Comparison of ENCODE assay signal across 19 cellular contexts in the genomic region with DNA sequence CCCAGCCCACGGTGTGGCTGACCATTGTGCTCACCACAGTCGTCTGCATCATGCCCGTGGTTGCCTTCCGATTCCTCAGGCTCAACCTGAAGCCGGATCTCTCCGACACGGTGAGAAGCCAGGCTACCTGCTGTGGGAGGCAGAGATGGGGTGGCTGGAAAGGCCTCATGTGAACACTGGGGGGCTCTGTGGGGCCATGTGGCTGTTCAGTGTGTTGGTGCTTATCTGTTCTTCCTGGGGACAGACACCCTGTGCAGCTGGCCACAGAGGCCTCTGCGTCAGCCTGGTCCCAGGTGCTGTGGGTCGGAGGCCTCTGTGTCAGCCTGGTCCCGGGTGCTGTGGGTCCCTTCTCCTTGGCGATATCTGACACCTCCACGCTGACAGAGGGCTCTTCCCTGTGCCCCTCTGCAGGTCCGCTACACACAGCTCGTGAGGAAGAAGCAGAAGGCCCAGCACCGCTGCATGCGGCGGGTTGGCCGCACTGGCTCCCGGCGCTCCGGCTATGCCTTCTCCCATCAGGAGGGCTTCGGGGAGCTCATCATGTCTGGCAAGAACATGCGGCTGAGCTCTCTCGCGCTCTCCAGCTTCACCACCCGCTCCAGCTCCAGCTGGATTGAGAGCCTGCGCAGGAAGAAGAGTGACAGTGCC. TPM values are rescaled to one million over a fixed set of nuclear protein-coding genes. Genes with fewer than 3 reads are reported as not detected.
A peak's percentile ranks its signal among the peaks of the same experiment; 100 is the strongest.
DNase-seq lines count a peak whose midpoint lies in the region; ATAC-seq, FAIRE-seq and TF ChIP-seq lines count a peak whose summit lies in the region.
"Had no signal": no experiment of that assay in that cellular context is flagged by ENCODE, and none has a peak within 500 bp of the region (broad histone marks: within the 10 kb centered on the region; RNA-seq: fewer than 3 reads in every experiment).

No MANE protein-coding gene starts in this region.

- H3K9me3 Mint-ChIP-seq in CD8-positive, alpha-beta T cell, result no peaks in the 10 kb centered on the region
- H3K9me3 Mint-ChIP-seq in activated T-helper 2 cell treated with anti-CD3 and anti-CD28 coated beads, Interferon-gamma antibody, Interleukin-2, Interleukin-4, amounts not matched to agents 10 μg/mL and 5 μg/mL and 100 μg/mL, durations not matched to agents 14 hours and 24 hours and 36 hours, result no peaks in the 10 kb centered on the region
- H3K9me3 Mint-ChIP-seq: naive B cell had no signal

- no peak overlapping the region for H3K4me2 ChIP-seq in A549

- 92% methylated on average over 18 of the region's 27 CpGs for WGBS in A549 (ENCODE audit: missing lambda C conversion rate)

- H3K4me3 ChIP-seq in A549 (no peak overlapping the region), NB4 (ENCODE audit: low read depth, low read length) (no peak overlapping the region), dorsolateral prefrontal cortex (no peak overlapping the region)
- H3K4me3 ChIP-seq in CD8-positive, alpha-beta T cell (ENCODE audit: low read depth, low read length), result no peak overlapping the region
- H3K4me3 ChIP-seq: adrenal gland, sigmoid colon had no signal

- peak; percentile 42 to 44; a peak in 4 of 5 replicates for TF ChIP-seq RAD21 in A549 (conservative IDR thresholded peaks at IDR 0.05 in 1 of 2, IDR thresholded peaks at IDR 0.05 in 1 of 2)

- FAIRE-seq in A549 (lab: Jason Lieb, UNC) (no peak), D721Med (lab: Jason Lieb, UNC) (no peak)
- FAIRE-seq: kidney had no signal

- H3K4me1 ChIP-seq in A549, result peaks cover 2% of the 10 kb centered on the region; the same call in 1 of the 3 replicates
- peaks cover 59% of the 10 kb centered on the region for H3K4me1 ChIP-seq in CD8-positive, alpha-beta T cell (ENCODE audit: insufficient read depth, low read length)

- H3K9me3 ChIP-seq in A549, result no peaks in the 10 kb centered on the region
- no peaks in the 10 kb centered on the region for H3K9me3 ChIP-seq in CD8-positive, alpha-beta T cell (ENCODE audit: low read length)
- H3K9me3 ChIP-seq: adrenal gland, sigmoid colon had no signal

- CTCF ChIA-PET in A549 (lab: Yijun Ruan, JAX), result interaction anchor here (1.0 to 22.0 kb wide), 7 partner anchors 9 to 197 kb away, joined by 3 to 268 read pairs (median 3); partner anchors contain the start of genes AQP10, ATP8B2 and IL6R
- CTCF ChIA-PET in CD8-positive, alpha-beta T cell (lab: Charles Lee), result interaction anchor here (1.0 to 9.2 kb wide), 5 partner anchors 11 to 93 kb away, joined by 3 to 184 read pairs (median 4); partner anchors contain the start of genes ATP8B2 and IL6R

- H3K36me3 Mint-ChIP-seq in CD8-positive, alpha-beta T cell, result peaks cover 68% of the 10 kb centered on the region
- H3K36me3 Mint-ChIP-seq in activated T-helper 2 cell treated with anti-CD3 and anti-CD28 coated beads, Interferon-gamma antibody, Interleukin-2, Interleukin-4, amounts not matched to agents 10 μg/mL and 5 μg/mL and 100 μg/mL, durations not matched to agents 14 hours and 24 hours and 36 hours (ENCODE audit: low read depth), result peaks cover 61% of the 10 kb centered on the region

- intact Hi-C loops in CD8-positive, alpha-beta T cell (cut with DNase I, micrococcal nuclease), result no loop called here
- intact Hi-C loops in dorsolateral prefrontal cortex (cut with DNase I) (loop anchor here in 1 of 2 donors (5.0 kb wide), 1 partner anchor 119 kb away; no protein-coding TSS in a partner anchor), posterior vena cava (cut with DNase I) (no loop called here)
- intact Hi-C loops in activated T-helper 2 cell treated with anti-CD3 and anti-CD28 coated beads, Interferon-gamma antibody, Interleukin-2, Interleukin-4, amounts not matched to agents 10 μg/mL and 5 μg/mL and 100 μg/mL, durations not matched to agents 14 hours and 24 hours and 36 hours (cut with micrococcal nuclease), result no loop called here

- DNase-seq in A549 (ENCODE audit: low read depth in 1 of 2, low spot score in 1 of 2), result peak in 1 of 2 experiments; percentile 24
- no peak for DNase-seq in CD8-positive, alpha-beta T cell
- DNase-seq in NB4 (ENCODE audit: low read depth), result peak; percentile 62
- DNase-seq in dorsolateral prefrontal cortex, result peak in 2 of 10 donors; percentile 34 to 39
- no peak for DNase-seq in D721Med (ENCODE audit: insufficient read length, low spot score)
- DNase-seq in NCI-H446 treated with DMSO at 0.1 percent for 48 hours (lab: John Stamatoyannopoulos, UW), result no peak
- DNase-seq in activated T-helper 2 cell treated with anti-CD3 and anti-CD28 coated beads, Interferon-gamma antibody, Interleukin-2, Interleukin-4, amounts not matched to agents 10 μg/mL and 5 μg/mL and 100 μg/mL, durations not matched to agents 14 hours and 24 hours and 36 hours (ENCODE audit: low spot score), result no peak
- DNase-seq in posterior vena cava (ENCODE audit: low spot score), result no peak
- DNase-seq: adrenal gland, COR-L47, foreskin fibroblast, naive B cell, NCI-H146, sigmoid colon, T-helper 2 cell had no signal

- ATAC-seq in A549, result peak; percentile 38 to 53; a peak in 4 of 6 replicates
- ATAC-seq in CD8-positive, alpha-beta T cell, result no peak

- TF ChIP-seq EP300 in A549 (IDR thresholded peaks at IDR 0.05), result no peak

- no peak overlapping the region for H3K4me3 Mint-ChIP-seq in CD8-positive, alpha-beta T cell
- no peak overlapping the region for H3K4me3 Mint-ChIP-seq in activated T-helper 2 cell treated with anti-CD3 and anti-CD28 coated beads, Interferon-gamma antibody, Interleukin-2, Interleukin-4, amounts not matched to agents 10 μg/mL and 5 μg/mL and 100 μg/mL, durations not matched to agents 14 hours and 24 hours and 36 hours (ENCODE audit: low read depth)
- H3K4me3 Mint-ChIP-seq: naive B cell had no signal

- peak; percentile 20; the same call in 1 of the 3 replicates for TF ChIP-seq CTCF in A549 (IDR thresholded peaks at IDR 0.05)
- no peak for TF ChIP-seq CTCF in CD8-positive, alpha-beta T cell (IDR thresholded peaks at IDR 0.05)
- peak; percentile 43 for TF ChIP-seq CTCF in NB4 (IDR thresholded peaks at IDR 0.05; ENCODE audit: low read depth, low read length)
- TF ChIP-seq CTCF in dorsolateral prefrontal cortex (IDR thresholded peaks at IDR 0.05 in 54 of 56, conservative IDR thresholded peaks at IDR 0.05 in 2 of 56; ENCODE audit: low read depth in 1 of 56, partially characterized antibody in 56 of 56), result peak in 7 of 56 donors; percentile 5 to 37 (median 12)
- TF ChIP-seq CTCF in D721Med (IDR thresholded peaks at IDR 0.05; ENCODE audit: insufficient read depth, missing control alignments), result no peak

- H3K27ac Mint-ChIP-seq in CD8-positive, alpha-beta T cell, result peak overlapping the region; percentile 67
- H3K27ac Mint-ChIP-seq in activated T-helper 2 cell treated with anti-CD3 and anti-CD28 coated beads, Interferon-gamma antibody, Interleukin-2, Interleukin-4, amounts not matched to agents 10 μg/mL and 5 μg/mL and 100 μg/mL, durations not matched to agents 14 hours and 24 hours and 36 hours, result no peak overlapping the region

- H3K27me3 ChIP-seq in CD8-positive, alpha-beta T cell (ENCODE audit: insufficient read depth, low read length), result no peaks in the 10 kb centered on the region
- no peaks in the 10 kb centered on the region for H3K27me3 ChIP-seq in dorsolateral prefrontal cortex
- H3K27me3 ChIP-seq: adrenal gland, sigmoid colon had no signal

- peaks cover 51% of the 10 kb centered on the region for H3K36me3 ChIP-seq in CD8-positive, alpha-beta T cell (ENCODE audit: insufficient read depth, low read length)

- H3K27ac ChIP-seq in A549 (no peak overlapping the region), dorsolateral prefrontal cortex (peak overlapping the region in 39 of 59 donors; percentile 2 to 77 (median 35))
- H3K27ac ChIP-seq in CD8-positive, alpha-beta T cell (ENCODE audit: low read depth, low read length), result no peak overlapping the region

- TF ChIP-seq POLR2A in A549 (IDR thresholded peaks at IDR 0.05; ENCODE audit: low read length) (no peak), NB4 (IDR thresholded peaks at IDR 0.05; ENCODE audit: extremely low read depth, insufficient read length) (no peak)

- POLR2A ChIA-PET in A549 (lab: Yijun Ruan, JAX), result no interaction called here
- POLR2A ChIA-PET in CD8-positive, alpha-beta T cell (lab: Charles Lee), result interaction anchor here (1.1 kb wide), 1 partner anchor 20 kb away, joined by 3 read pairs; no protein-coding TSS in a partner anchor

- H3K27me3 Mint-ChIP-seq in CD8-positive, alpha-beta T cell (ENCODE audit: low read depth), result no peaks in the 10 kb centered on the region
- H3K27me3 Mint-ChIP-seq in activated T-helper 2 cell treated with anti-CD3 and anti-CD28 coated beads, Interferon-gamma antibody, Interleukin-2, Interleukin-4, amounts not matched to agents 10 μg/mL and 5 μg/mL and 100 μg/mL, durations not matched to agents 14 hours and 24 hours and 36 hours (ENCODE audit: low read depth), result peaks cover 1% of the 10 kb centered on the region

- peaks cover 69% of the 10 kb centered on the region for H3K4me1 Mint-ChIP-seq in CD8-positive, alpha-beta T cell (ENCODE audit: low read depth)
- peaks cover 37% of the 10 kb centered on the region for H3K4me1 Mint-ChIP-seq in activated T-helper 2 cell treated with anti-CD3 and anti-CD28 coated beads, Interferon-gamma antibody, Interleukin-2, Interleukin-4, amounts not matched to agents 10 μg/mL and 5 μg/mL and 100 μg/mL, durations not matched to agents 14 hours and 24 hours and 36 hours (ENCODE audit: low read depth)

RNA-seq across cellular contexts. Expression of gene ATP8B2, which starts 23.2 kb away (rescaled TPM):
- polyA plus RNA-seq in A549 (2011; rRNA removed) (12.7 and 17.2 TPM in 2 replicates), A549 (2017; fragmentation: RNase III; extraction: RNeasy Plus Mini Kit Qiagen cat#74134 plus additional on column Dnase treatment) (13.2 to 17.6 TPM (median 17.5 TPM) in 3 replicates)
- 19.2 and 28.5 TPM in 2 replicates for polyA plus RNA-seq in A549 (2012; cell fraction: cytosol; rRNA removed)
- 50.9 and 58.8 TPM in 2 replicates for polyA plus RNA-seq in A549 (2012; cell fraction: nucleus; rRNA removed)
- 15.9 and 26.7 TPM in 2 replicates for polyA minus RNA-seq in A549 (2011; rRNA and poly(A)+ RNA removed)
- 10 to 100 TPM; 51.1 to 58.4 TPM for total RNA-seq in CD8-positive, alpha-beta T cell
- total RNA-seq in dorsolateral prefrontal cortex (10 to 100 TPM; 28.2 to 80.0 (median 45.7) TPM), posterior vena cava (100 to 1,000 TPM; 130 to 153 TPM)
- total RNA-seq in activated T-helper 2 cell treated with anti-CD3 and anti-CD28 coated beads, Interferon-gamma antibody, Interleukin-2, Interleukin-4, amounts not matched to agents 10 μg/mL and 5 μg/mL and 100 μg/mL, durations not matched to agents 14 hours and 24 hours and 36 hours, result 44.0 and 47.0 TPM in 2 replicates

RNA-seq across cellular contexts. Expression of gene AQP10, which starts 27.7 kb away (rescaled TPM):
- polyA plus RNA-seq in A549 (2011; rRNA removed) (not detected in 2 replicates), A549 (2017; fragmentation: RNase III; extraction: RNeasy Plus Mini Kit Qiagen cat#74134 plus additional on column Dnase treatment) (not detected in 3 replicates)
- not detected in 2 replicates for polyA plus RNA-seq in A549 (2012; cell fraction: cytosol; rRNA removed)
- polyA plus RNA-seq in A549 (2012; cell fraction: nucleus; rRNA removed), result not detected in 2 replicates
- polyA minus RNA-seq in A549 (2011; rRNA and poly(A)+ RNA removed), result not detected in 2 replicates
- total RNA-seq in CD8-positive, alpha-beta T cell, result not detected
- total RNA-seq in dorsolateral prefrontal cortex (under 1 TPM in 2 of 120 experiments, not detected in 118; 0.29 to 0.30 TPM), posterior vena cava (under 1 TPM in 1 of 2 donors, not detected in 1; 0.24 TPM)
- total RNA-seq in activated T-helper 2 cell treated with anti-CD3 and anti-CD28 coated beads, Interferon-gamma antibody, Interleukin-2, Interleukin-4, amounts not matched to agents 10 μg/mL and 5 μg/mL and 100 μg/mL, durations not matched to agents 14 hours and 24 hours and 36 hours, result not detected in 2 replicates
- total RNA-seq: activated CD8-positive, alpha-beta memory T cell treated with anti-CD3 and anti-CD28 coated beads for 36 hours; adrenal gland; H4; HT1080; kidney; sigmoid colon had no signal
- polyA plus RNA-seq: adrenal gland, sigmoid colon had no signal

RNA-seq across cellular contexts. Expression of gene IL6R, which starts 56.6 kb away (rescaled TPM):
- 2.7 and 3.0 TPM in 2 replicates for polyA plus RNA-seq in A549 (2011; rRNA removed)
- polyA plus RNA-seq in A549 (2012; cell fraction: cytosol; rRNA removed), result 3.0 and 3.3 TPM in 2 replicates
- polyA plus RNA-seq in A549 (2012; cell fraction: nucleus; rRNA removed), result 2.4 and 4.3 TPM in 2 replicates
- 1.8 to 2.2 TPM (median 1.8 TPM) in 3 replicates for polyA plus RNA-seq in A549 (2017; fragmentation: RNase III; extraction: RNeasy Plus Mini Kit Qiagen cat#74134 plus additional on column Dnase treatment)
- 6.1 and 7.1 TPM in 2 replicates for polyA minus RNA-seq in A549 (2011; rRNA and poly(A)+ RNA removed)
- total RNA-seq in CD8-positive, alpha-beta T cell, result 10 to 100 TPM in 1 of 2 experiments, 1 to 10 TPM in 1; 10.0 to 12.0 TPM
- 10 to 100 TPM in 86 of 120 experiments, 1 to 10 TPM in 34; 5.2 to 32.5 (median 12.2) TPM for total RNA-seq in dorsolateral prefrontal cortex
- total RNA-seq in activated T-helper 2 cell treated with anti-CD3 and anti-CD28 coated beads, Interferon-gamma antibody, Interleukin-2, Interleukin-4, amounts not matched to agents 10 μg/mL and 5 μg/mL and 100 μg/mL, durations not matched to agents 14 hours and 24 hours and 36 hours, result 1.6 and 2.2 TPM in 2 replicates
- 10 to 100 TPM; 19.6 to 24.1 TPM for total RNA-seq in posterior vena cava

Comparison
In these comparisons a context has a peak if more than half of its experiments do, and no peak if none do; other contexts are left out.
1. H3K27ac ChIP-seq: peak in dorsolateral prefrontal cortex (39 of 59); none in A549 (0 of 2) and CD8-positive, alpha-beta T cell (single experiment).
2. CTCF ChIP-seq: peak in A549 (single experiment) and NB4 (single experiment); none in CD8-positive, alpha-beta T cell (single experiment) and D721Med (single experiment).